ENCODE assay signal across 8 cellular contexts in the genomic region with DNA sequence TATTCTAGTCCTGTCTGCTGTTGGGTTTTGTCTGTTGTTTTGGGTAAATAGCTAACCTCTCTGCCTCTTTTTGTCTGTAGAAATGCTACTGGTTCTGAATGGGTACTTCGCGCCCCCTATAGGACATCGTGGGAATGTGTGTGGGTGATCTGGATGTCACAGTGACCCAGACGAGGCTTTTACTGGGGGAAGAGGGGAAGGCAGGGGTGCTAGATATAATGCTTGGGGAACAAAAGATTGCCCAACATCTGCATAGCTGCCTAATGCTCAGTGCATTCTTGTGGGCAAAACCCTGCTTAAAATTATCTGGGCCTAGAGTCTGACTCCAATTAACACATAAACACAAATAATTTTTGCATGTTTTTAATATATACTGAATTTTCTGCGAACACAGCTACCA. TPM values are rescaled to one million over a fixed set of nuclear protein-coding genes. Genes with fewer than 3 reads are reported as not detected.
DNase-seq lines count a peak whose midpoint lies in the region; ATAC-seq and TF ChIP-seq lines count a peak whose summit lies in the region.

No MANE protein-coding gene starts in this region.

- TF ChIP-seq CTCF in Caco-2 (IDR thresholded peaks at IDR 0.05; ENCODE audit: insufficient read depth in 1 of 2, low read depth in 1 of 2, low read length in 1 of 2, severe bottlenecking in 1 of 2, unreplicated experiment in 1 of 2) (peak; percentile 74 to 78), heart left ventricle (IDR thresholded peaks at IDR 0.05) (peak; percentile 62 to 83 (median 78)), sigmoid colon (IDR thresholded peaks at IDR 0.05) (peak; percentile 47 to 77 (median 64))

- H3K27me3 ChIP-seq in Caco-2 (replicated peaks; ENCODE audit: control insufficient read depth, insufficient read depth, low read length) (no peaks in the 10 kb centered on the region), MG63 (no peaks in the 10 kb centered on the region), heart left ventricle (no peaks in the 10 kb centered on the region), sigmoid colon (no peaks in the 10 kb centered on the region)

- no peak overlapping the region for H3K27ac ChIP-seq in SK-N-MC
- no peak overlapping the region for H3K27ac ChIP-seq in heart left ventricle
- H3K27ac ChIP-seq in sigmoid colon: no peak overlapping the region

- no peak overlapping the region for H3K4me3 Mint-ChIP-seq in Caco-2 (ENCODE audit: unreplicated experiment)

- intact Hi-C loops in Caco-2 (cut with micrococcal nuclease; ENCODE audit: unreplicated experiment) (loop anchor here (1.0 to 5.0 kb wide), 2 partner anchors 58 to 125 kb away; partner anchors contain the start of gene BMAL1), heart left ventricle (cut with DNase I) (loop anchor here in 7 of 10 donors (2.0 to 10.0 kb wide), 4 partner anchors 58 to 125 kb away; partner anchors contain the start of gene BMAL1 (in 6 of the 7)), sigmoid colon (cut with DNase I) (loop anchor here (2.0 to 10.0 kb wide), 2 partner anchors 125 to 129 kb away; partner anchors contain the start of gene BTBD10)

- no TSS peak for BruUV-seq in Caco-2 (replicated peaks; lab: Mats Ljungman, UMichigan)

- H3K9me3 Mint-ChIP-seq in Caco-2 (ENCODE audit: unreplicated experiment): no peaks in the 10 kb centered on the region

- TF ChIP-seq POLR2A in heart left ventricle (IDR thresholded peaks at IDR 0.05) (no peak), sigmoid colon (IDR thresholded peaks at IDR 0.05) (no peak)

- ATAC-seq in GM21619 (IDR thresholded peaks at IDR 0.05; ENCODE audit: unreplicated experiment) (peak; percentile 43), heart left ventricle (peak in 2 of 4 donors; percentile 24 to 38)

- H3K9ac ChIP-seq in SK-N-MC (ENCODE audit: insufficient read length): no peak overlapping the region

- peaks cover 25% of the 10 kb centered on the region for H3K4me1 Mint-ChIP-seq in Caco-2 (ENCODE audit: low read depth, unreplicated experiment)

- no peak for TF ChIP-seq EP300 in sigmoid colon (IDR thresholded peaks at IDR 0.05)

- POLR2A ChIA-PET in Caco-2 (lab: Charles Lee): interaction anchor here (0.6 kb wide), 1 partner anchor 56 kb away, joined by 3 read pairs; no protein-coding TSS in a partner anchor

- CTCF ChIA-PET in Caco-2 (lab: Charles Lee): interaction anchor here (0.6 to 2.1 kb wide), 7 partner anchors 9 to 128 kb away, joined by 3 to 19 read pairs (median 3); no protein-coding TSS in a partner anchor

- H3K36me3 Mint-ChIP-seq in Caco-2 (ENCODE audit: insufficient read depth, unreplicated experiment): peaks cover 9% of the 10 kb centered on the region

- DNase-seq in Caco-2 (peak; percentile 64 to 74), MG63 (peak; percentile 56), SK-N-MC (ENCODE audit: low read depth, low spot score) (peak; percentile 22), heart left ventricle (peak in 4 of 5 donors; percentile 48 to 63 (median 57)), sigmoid colon (peak; percentile 72), SHP77 treated with DMSO at 0.1 percent for 48 hours (lab: John Stamatoyannopoulos, UW) (no peak)
- peak in 3 of 4 experiments; percentile 15 to 39 (median 28) for DNase-seq in activated naive CD4-positive, alpha-beta T cell (lab: John Stamatoyannopoulos, UW)

- H3K36me3 ChIP-seq in Caco-2 (ENCODE audit: control insufficient read depth, insufficient read depth, low read length) (no peaks in the 10 kb centered on the region), MG63 (no peaks in the 10 kb centered on the region; the same call in 1 of the 2 replicates), SK-N-MC (ENCODE audit: insufficient read depth, low read length) (no peaks in the 10 kb centered on the region), heart left ventricle (no peaks in the 10 kb centered on the region), sigmoid colon (no peaks in the 10 kb centered on the region)

- no peak overlapping the region for H3K27ac Mint-ChIP-seq in Caco-2 (ENCODE audit: unreplicated experiment)

- 23 to 26% (median 25%) methylated on average over 5 of the region's 5 CpGs for WGBS in heart left ventricle, 4 donors
- WGBS in sigmoid colon, 2 donors: 17 to 23% methylated on average over 5 of the region's 5 CpGs

- peaks cover 25% of the 10 kb centered on the region for H3K4me1 ChIP-seq in Caco-2
- H3K4me1 ChIP-seq in heart left ventricle: peaks cover 3 to 79% (median 41%) of the 10 kb centered on the region in 12 donors
- peaks cover 0 to 49% (median 30%) of the 10 kb centered on the region in 4 donors for H3K4me1 ChIP-seq in sigmoid colon

- no peak overlapping the region for H3K4me3 ChIP-seq in Caco-2 (ENCODE audit: low read depth, low read length)
- no peak overlapping the region for H3K4me3 ChIP-seq in MG63
- no peak overlapping the region for H3K4me3 ChIP-seq in SK-N-MC
- no peak overlapping the region for H3K4me3 ChIP-seq in heart left ventricle
- H3K4me3 ChIP-seq in sigmoid colon: no peak overlapping the region

- no peaks in the 10 kb centered on the region for H3K27me3 Mint-ChIP-seq in Caco-2 (ENCODE audit: insufficient read depth, unreplicated experiment)

- H3K9me3 ChIP-seq in Caco-2: no peaks in the 10 kb centered on the region
- H3K9me3 ChIP-seq in MG63: no peaks in the 10 kb centered on the region
- no peaks in the 10 kb centered on the region for H3K9me3 ChIP-seq in SK-N-MC (ENCODE audit: low read depth, low read length)
- H3K9me3 ChIP-seq in heart left ventricle: no peaks in the 10 kb centered on the region
- H3K9me3 ChIP-seq in sigmoid colon: no peaks in the 10 kb centered on the region

RNA-seq across cellular contexts. Expression of gene BMAL1, which starts 57.7 kb away (rescaled TPM):
- total RNA-seq in Caco-2 (2022): 17.8 and 17.9 TPM in 2 replicates
- 9.3 and 19.8 TPM in 2 replicates for total RNA-seq in MG63 (2014; rRNA removed; shearing (Covaris generic); ENCODE audit: low replicate concordance)
- 10 to 100 TPM in 5 of 9 donors, 1 to 10 TPM in 4; 5.7 to 18.2 (median 11.7) TPM for total RNA-seq in heart left ventricle
- polyA plus RNA-seq in heart left ventricle: 10 to 100 TPM in 1 of 2 donors, 1 to 10 TPM in 1; 7.4 to 14.7 TPM
- total RNA-seq in sigmoid colon: 10 to 100 TPM; 21.0 to 41.5 (median 29.1) TPM
- polyA plus RNA-seq in sigmoid colon: 10 to 100 TPM; 10.8 to 27.7 (median 13.8) TPM
